In the genomic region with DNA sequence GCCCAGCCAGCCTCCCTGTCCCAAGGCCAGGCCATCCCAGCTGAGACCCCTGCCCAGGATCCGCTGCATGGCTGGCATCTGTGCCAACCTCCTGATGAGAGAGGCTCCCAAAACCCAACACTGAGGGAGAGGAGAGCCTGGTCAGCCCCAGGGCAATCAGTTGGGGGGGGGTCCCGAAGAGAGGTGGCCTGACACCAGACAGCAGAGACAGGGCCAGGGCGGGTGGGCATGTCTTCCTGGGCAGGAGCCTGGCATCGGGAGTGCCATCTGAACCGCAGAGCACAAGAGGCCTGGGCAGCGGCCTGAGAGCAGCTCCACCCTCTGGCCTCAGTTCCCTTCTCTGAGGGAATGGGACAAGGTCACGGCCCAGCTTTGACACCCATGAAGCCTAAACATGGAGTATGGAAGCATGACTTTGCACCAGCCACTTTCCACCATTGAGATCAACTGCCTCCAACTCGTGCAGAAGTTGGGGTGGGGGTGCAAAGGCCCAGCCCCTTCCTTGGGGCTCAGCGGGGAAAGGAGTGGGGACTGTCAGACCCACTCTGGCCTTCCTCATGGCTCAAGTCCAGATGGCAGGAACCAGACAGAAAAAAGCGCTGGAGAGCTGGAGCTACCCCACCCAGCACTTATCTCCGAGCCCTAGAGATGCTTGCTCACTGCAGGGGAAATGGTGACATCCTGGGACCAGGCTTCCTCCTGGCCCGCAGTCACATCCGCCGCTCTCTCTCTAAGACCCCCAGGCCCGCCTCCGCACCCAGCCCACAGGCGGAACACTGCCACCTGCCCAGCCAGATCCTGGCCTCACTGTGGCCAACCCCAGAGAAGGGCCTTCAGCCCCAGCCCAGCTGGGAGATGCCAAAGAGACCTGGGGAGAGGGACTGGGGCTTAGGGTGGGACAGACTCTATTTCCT, we compare ENCODE assay signal across 1 cellular context.
TF ChIP-seq lines count a peak whose summit lies in the region.

No MANE protein-coding gene starts in this region.

TF ChIP-seq in H1, 55 proteins besides CTCF, POLR2A, EP300 and RAD21:
- no peak for TF ChIP-seq BCL11A (IDR thresholded peaks at IDR 0.05; ENCODE audit: low read depth in 2 of 2, low read length in 2 of 2)
- TF ChIP-seq, protein P1, sequence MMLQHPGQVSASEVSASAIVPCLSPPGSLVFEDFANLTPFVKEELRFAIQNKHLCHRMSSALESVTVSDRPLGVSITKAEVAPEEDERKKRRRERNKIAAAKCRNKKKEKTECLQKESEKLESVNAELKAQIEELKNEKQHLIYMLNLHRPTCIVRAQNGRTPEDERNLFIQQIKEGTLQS (IDR thresholded peaks at IDR 0.05; ENCODE audit: insufficient read depth, low read depth, low read length), result no peak
